Comparison of ENCODE assay signal across 17 cellular contexts in genomic region chr22:40405178-40406062, GRCh38. TPM values are rescaled to one million over a fixed set of nuclear protein-coding genes. Genes with fewer than 3 reads are reported as not detected.
A peak's percentile ranks its signal among the peaks of the same experiment; 100 is the strongest.
DNase-seq lines count a peak whose midpoint lies in the region; ATAC-seq, FAIRE-seq and TF ChIP-seq lines count a peak whose summit lies in the region.
"Had no signal": no experiment of that assay in that cellular context is flagged by ENCODE, and none has a peak within 500 bp of the region (broad histone marks: within the 10 kb centered on the region; RNA-seq: fewer than 3 reads in every experiment).

No MANE protein-coding gene starts in this region.

- POLR2A ChIA-PET in K562 (lab: Yijun Ruan, JAX), result interaction anchor here (0.6 to 0.8 kb wide), 3 partner anchors 10 to 1216 kb away, joined by 3 read pairs; no protein-coding TSS in a partner anchor

- H3K9me1 ChIP-seq in K562 (ENCODE audit: control insufficient read depth, insufficient read depth, low read length), result no peaks in the 10 kb centered on the region

- FAIRE-seq in K562 (lab: Jason Lieb, UNC), result no peak
- FAIRE-seq: GM12891 had no signal

- no peak overlapping the region for H3K4me2 ChIP-seq in K562 (ENCODE audit: insufficient read depth, low read length)

- TF ChIP-seq RAD21 in K562 (CRISPR knock-in tag; conservative IDR thresholded peaks at IDR 0.05 in 1 of 2, IDR thresholded peaks at IDR 0.05 in 1 of 2), result no peak

- H3K4me1 Mint-ChIP-seq in stimulated activated naive B cell treated with anti-CD40 and anti-IgM and Interleukin-4, amounts not matched to agents 10 μg/mL and 1 μg/mL and 100 μg/mL, for 72 hours, result peaks cover 31 to 53% of the 10 kb centered on the region in 2 donors
- H3K4me1 Mint-ChIP-seq in T-helper 2 cell treated with Interferon-gamma antibody and Interleukin-4, amounts not matched to agents 5 μg/mL and 100 μg/mL, for 36 hours (ENCODE audit: low read depth), result peaks cover 30% of the 10 kb centered on the region

- H3K36me3 Mint-ChIP-seq in stimulated activated naive B cell treated with anti-CD40 and anti-IgM and Interleukin-4, amounts not matched to agents 10 μg/mL and 1 μg/mL and 100 μg/mL, for 72 hours, result peaks cover 45 to 71% of the 10 kb centered on the region in 2 donors
- peaks cover 51% of the 10 kb centered on the region for H3K36me3 Mint-ChIP-seq in T-helper 2 cell treated with Interferon-gamma antibody and Interleukin-4, amounts not matched to agents 5 μg/mL and 100 μg/mL, for 36 hours (ENCODE audit: low read depth)

- WGBS in K562 (ENCODE audit: insufficient coverage, low coverage, missing lambda C conversion rate), result 89% methylated on average over 10 of the region's 28 CpGs

- no peaks in the 10 kb centered on the region for H4K20me1 ChIP-seq in K562 (replicated peaks; ENCODE audit: control insufficient read depth, insufficient read depth, low read length)

- peak overlapping the region; percentile 20 for H3K27ac Mint-ChIP-seq in stimulated activated naive B cell treated with anti-CD40 and anti-IgM and Interleukin-4, amounts not matched to agents 10 μg/mL and 1 μg/mL and 100 μg/mL, for 72 hours
- no peak overlapping the region for H3K27ac Mint-ChIP-seq in T-helper 2 cell treated with Interferon-gamma antibody and Interleukin-4, amounts not matched to agents 5 μg/mL and 100 μg/mL, for 36 hours

- no peaks in the 10 kb centered on the region; a peak in 1 of 5 replicates for H3K4me1 ChIP-seq in K562 (replicated peaks in 1 of 2; ENCODE audit: control insufficient read depth in 2 of 2, insufficient read depth in 2 of 2, low read length in 2 of 2)
- H3K4me1 ChIP-seq: Caco-2 had no signal

- no peak overlapping the region for H2AFZ ChIP-seq in K562 (ENCODE audit: low read depth, low read length)

- H3K27ac ChIP-seq in K562 (ENCODE audit: extremely low read depth, low read depth, low read length), result no peak overlapping the region
- H3K27ac ChIP-seq: C4-2B had no signal

- ATAC-seq in Right ventricle myocardium inferior (no peak), K562 (no peak), GM18873 (IDR thresholded peaks at IDR 0.05; ENCODE audit: low FRiP score, unreplicated experiment) (no peak), GM21619 (IDR thresholded peaks at IDR 0.05; ENCODE audit: unreplicated experiment) (no peak)
- ATAC-seq in stimulated activated naive B cell treated with anti-CD40 and anti-IgM and Interleukin-4, amounts not matched to agents 10 μg/mL and 1 μg/mL and 100 μg/mL, for 72 hours (replicated peaks), result no peak
- ATAC-seq: PC-3 had no signal

- H3K9me3 ChIP-seq in K562 (replicated peaks; ENCODE audit: control insufficient read depth, insufficient read depth, low read depth, low read length), result no peaks in the 10 kb centered on the region
- H3K9me3 ChIP-seq: Caco-2 had no signal

- no peak for TF ChIP-seq POLR2A in K562 (conservative IDR thresholded peaks at IDR 0.05)

- no peaks in the 10 kb centered on the region for H3K9me3 Mint-ChIP-seq in stimulated activated naive B cell treated with anti-CD40 and anti-IgM and Interleukin-4, amounts not matched to agents 10 μg/mL and 1 μg/mL and 100 μg/mL, for 72 hours
- no peaks in the 10 kb centered on the region for H3K9me3 Mint-ChIP-seq in T-helper 2 cell treated with Interferon-gamma antibody and Interleukin-4, amounts not matched to agents 5 μg/mL and 100 μg/mL, for 36 hours

- H3K79me2 ChIP-seq in K562 (ENCODE audit: control insufficient read depth, insufficient read depth, low read length), result no peaks in the 10 kb centered on the region

- DNase-seq in Right ventricle myocardium inferior (ENCODE audit: missing footprints) (peak; percentile 50), cardiac septum (ENCODE audit: low spot score) (no peak), K562 (ENCODE audit: extremely low read depth in 1 of 4, low spot score in 3 of 4) (no peak), mesenteric fat pad (ENCODE audit: low spot score) (peak; percentile 85)
- no peak for DNase-seq in stimulated activated naive B cell treated with anti-CD40 and anti-IgM and Interleukin-4, amounts not matched to agents 10 μg/mL and 1 μg/mL and 100 μg/mL, for 72 hours
- no peak for DNase-seq in T-helper 2 cell treated with Interferon-gamma antibody and Interleukin-4, amounts not matched to agents 5 μg/mL and 100 μg/mL, for 36 hours (ENCODE audit: low spot score)
- DNase-seq: Caco-2, KBM-7, NCI-H1092, NCI-H1694, NCI-H748 treated with DMSO at 0.1 percent for 48 hours, PC-3, SHP77 had no signal

- peaks cover 81% of the 10 kb centered on the region for H3K36me3 ChIP-seq in K562 (ENCODE audit: control insufficient read depth, insufficient read depth, low read length)

- TF ChIP-seq CTCF in K562 (IDR thresholded peaks at IDR 0.05 in 2 of 3, conservative IDR thresholded peaks at IDR 0.05 in 1 of 3; ENCODE audit: insufficient read depth in 2 of 3, low read depth in 1 of 3, low read length in 3 of 3), result no peak

- in situ Hi-C loops in K562 (cut with MboI), result no loop called here

- peak overlapping the region in 1 of 2 donors; percentile 25 for H3K4me3 Mint-ChIP-seq in stimulated activated naive B cell treated with anti-CD40 and anti-IgM and Interleukin-4, amounts not matched to agents 10 μg/mL and 1 μg/mL and 100 μg/mL, for 72 hours
- no peak overlapping the region for H3K4me3 Mint-ChIP-seq in T-helper 2 cell treated with Interferon-gamma antibody and Interleukin-4, amounts not matched to agents 5 μg/mL and 100 μg/mL, for 36 hours

- H3K9ac ChIP-seq in K562 (ENCODE audit: insufficient read depth in 1 of 2, low read depth in 2 of 2, low read length in 2 of 2), result no peak overlapping the region

- H3K4me3 ChIP-seq in K562, result no peak overlapping the region

- H3K27me3 Mint-ChIP-seq in stimulated activated naive B cell treated with anti-CD40 and anti-IgM and Interleukin-4, amounts not matched to agents 10 μg/mL and 1 μg/mL and 100 μg/mL, for 72 hours, result no peaks in the 10 kb centered on the region
- no peaks in the 10 kb centered on the region for H3K27me3 Mint-ChIP-seq in T-helper 2 cell treated with Interferon-gamma antibody and Interleukin-4, amounts not matched to agents 5 μg/mL and 100 μg/mL, for 36 hours (ENCODE audit: low read depth)

- BruUV-seq in K562 (replicated peaks; lab: Mats Ljungman, UMichigan), result no TSS peak

- CTCF ChIA-PET in K562 (lab: Yijun Ruan, JAX; ENCODE audit: low intra/inter-chr PET ratio), result no interaction called here

- no peaks in the 10 kb centered on the region for H3K27me3 ChIP-seq in K562 (ENCODE audit: control insufficient read depth in 2 of 2, insufficient read depth in 2 of 2, low read length in 2 of 2)

- TF ChIP-seq EP300 in K562 (IDR thresholded peaks at IDR 0.05; ENCODE audit: low read length), result no peak

- intact Hi-C loops in Right ventricle myocardium inferior (cut with DNase I) (no loop called here), cardiac septum (cut with DNase I) (no loop called here), K562 (cut with micrococcal nuclease) (no loop called here)

TF ChIP-seq in K562, 482 proteins besides CTCF, POLR2A, EP300 and RAD21:
- TF ChIP-seq POLR2G (IDR thresholded peaks at IDR 0.05; ENCODE audit: low read depth, low read length) (peak; percentile 36; the same call in 1 of the 2 replicates), CGGBP1 (CRISPR knock-in tag; IDR thresholded peaks at IDR 0.05) (no peak)

RNA-seq across cellular contexts. Expression of gene SGSM3, which starts 35.0 kb away (rescaled TPM):
- total RNA-seq in Right ventricle myocardium inferior (36.8 TPM), cardiac septum (38.1 TPM), K562 (2014; rRNA removed) (32.9 and 52.2 TPM in 2 replicates), K562 (2014; rRNA removed; fragmentation: Illumina TruSeq; extraction: Trizol) (6.8 and 10.0 TPM in 2 replicates), K562 (2015; rRNA removed; fragmentation: Illumina TruSeq; extraction: Trizol) (20.5 and 24.1 TPM in 2 replicates), K562 (2021) (48.1 and 50.7 TPM in 2 replicates), mesenteric fat pad (38.6 TPM)
- total RNA-seq in K562 (2011; cell fraction: chromatin; rRNA removed; ENCODE audit: low replicate concordance), result 101 and 295 TPM in 2 replicates
- total RNA-seq in K562 (2011; cell fraction: nucleolus; rRNA removed), result 237 and 267 TPM in 2 replicates
- total RNA-seq in K562 (2011; cell fraction: nucleoplasm; rRNA removed), result 125 and 151 TPM in 2 replicates
- polyA plus RNA-seq in K562 (2011; rRNA removed) (35.3 and 61.3 TPM in 2 replicates), K562 (2014; fragmentation: Illumina TruSeq; extraction: Trizol) (18.0 and 34.2 TPM in 2 replicates), K562 (2014; fragmentation: Nextera tagmentation; extraction: Ambion mirVana) (1 to 10 TPM; 1.5 to 2.1 TPM), K562 (2014; rRNA removed) (55.4 and 56.2 TPM in 2 replicates)
- 39.4 and 58.7 TPM in 2 replicates for polyA plus RNA-seq in K562 (2011; cell fraction: cytosol; rRNA removed)
- polyA plus RNA-seq in K562 (2011; cell fraction: nucleus; rRNA removed), result 468 and 514 TPM in 2 replicates
- 33.7 and 58.5 TPM in 2 replicates for polyA plus RNA-seq in K562 (2012)
- 10.6 and 13.6 TPM in 2 replicates for polyA minus RNA-seq in K562 (2011; rRNA and poly(A)+ RNA removed)
- polyA minus RNA-seq in K562 (2011; cell fraction: cytosol; rRNA and poly(A)+ RNA removed), result 14.8 and 19.9 TPM in 2 replicates
- polyA minus RNA-seq in K562 (2011; cell fraction: nucleus; rRNA and poly(A)+ RNA removed), result 48.9 and 74.2 TPM in 2 replicates

RNA-seq across cellular contexts. Expression of gene ADSL, which starts 59.1 kb away (rescaled TPM):
- total RNA-seq in Right ventricle myocardium inferior (55.3 TPM), cardiac septum (47.8 TPM), K562 (2014; rRNA removed) (141 and 164 TPM in 2 replicates), K562 (2014; rRNA removed; fragmentation: Illumina TruSeq; extraction: Trizol) (146 and 148 TPM in 2 replicates), K562 (2015; rRNA removed; fragmentation: Illumina TruSeq; extraction: Trizol) (112 TPM in 2 replicates), K562 (2021) (124 and 132 TPM in 2 replicates), mesenteric fat pad (55.1 TPM)
- total RNA-seq in K562 (2011; cell fraction: chromatin; rRNA removed; ENCODE audit: low replicate concordance), result 102 and 121 TPM in 2 replicates
- 77.6 and 87.6 TPM in 2 replicates for total RNA-seq in K562 (2011; cell fraction: nucleolus; rRNA removed)
- total RNA-seq in K562 (2011; cell fraction: nucleoplasm; rRNA removed), result 95.9 and 126 TPM in 2 replicates
- polyA plus RNA-seq in K562 (2011; rRNA removed) (149 and 192 TPM in 2 replicates), K562 (2014; fragmentation: Illumina TruSeq; extraction: Trizol) (136 and 137 TPM in 2 replicates), K562 (2014; fragmentation: Nextera tagmentation; extraction: Ambion mirVana) (100 to 1,000 TPM; 278 to 322 TPM), K562 (2014; rRNA removed) (132 and 155 TPM in 2 replicates)
- 157 and 182 TPM in 2 replicates for polyA plus RNA-seq in K562 (2011; cell fraction: cytosol; rRNA removed)
- polyA plus RNA-seq in K562 (2011; cell fraction: nucleus; rRNA removed), result 102 and 109 TPM in 2 replicates
- polyA plus RNA-seq in K562 (2012), result 114 and 139 TPM in 2 replicates
- polyA minus RNA-seq in K562 (2011; rRNA and poly(A)+ RNA removed), result 209 and 296 TPM in 2 replicates
- 53.1 and 73.1 TPM in 2 replicates for polyA minus RNA-seq in K562 (2011; cell fraction: cytosol; rRNA and poly(A)+ RNA removed)
- polyA minus RNA-seq in K562 (2011; cell fraction: nucleus; rRNA and poly(A)+ RNA removed), result 32.4 and 51.3 TPM in 2 replicates

Comparison
In these comparisons a context has a peak if more than half of its experiments do, and no peak if none do; other contexts are left out.
1. DNase-seq: peak in Right ventricle myocardium inferior (single experiment) and mesenteric fat pad (single experiment); none in cardiac septum (single experiment), K562 (0 of 4), stimulated activated naive B cell treated with anti-CD40 and anti-IgM and Interleukin-4, amounts not matched to agents 10 μg/mL and 1 μg/mL and 100 μg/mL, for 72 hours (single experiment) and T-helper 2 cell treated with Interferon-gamma antibody and Interleukin-4, amounts not matched to agents 5 μg/mL and 100 μg/mL, for 36 hours (single experiment).